Comparison of ENCODE assay signal across 28 cellular contexts in the genomic region with DNA sequence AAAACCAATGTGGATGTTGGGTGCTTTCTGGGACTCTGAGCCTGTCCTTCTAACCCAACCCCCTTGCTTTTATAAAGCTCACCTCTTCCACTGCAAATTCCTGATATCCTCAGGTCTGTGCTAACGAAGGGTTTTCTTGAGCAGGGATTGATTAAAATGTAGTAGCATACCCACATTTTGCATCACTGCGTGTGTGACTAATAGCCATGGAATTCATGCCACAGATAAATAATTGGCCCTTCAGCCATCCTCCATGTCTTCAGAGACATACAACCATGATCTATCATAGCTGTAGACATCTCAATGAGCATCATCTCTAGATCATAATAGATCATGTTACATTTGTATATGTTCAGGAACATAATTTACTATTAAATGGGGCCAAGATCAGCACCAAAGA.
DNase-seq lines count a peak whose midpoint lies in the region; ATAC-seq, FAIRE-seq and TF ChIP-seq lines count a peak whose summit lies in the region.
"Had no signal": no experiment of that assay in that cellular context is flagged by ENCODE, and none has a peak within 500 bp of the region (broad histone marks: within the 10 kb centered on the region; RNA-seq: fewer than 3 reads in every experiment).

No MANE protein-coding gene starts in this region.

- no peak for ATAC-seq in GM21381 (IDR thresholded peaks at IDR 0.05; ENCODE audit: unreplicated experiment)
- no peak for ATAC-seq in heart left ventricle
- ATAC-seq: activated CD8-positive, alpha-beta memory T cell treated with anti-CD3 and anti-CD28 coated beads, Interleukin-2, amount 10 ng/mL, durations not matched to agents 7 days and 5 days; CD8-positive, alpha-beta T cell; foreskin keratinocyte; HCT116; naive thymus-derived CD4-positive, alpha-beta T cell had no signal

- H3K4me3 Mint-ChIP-seq in activated naive CD4-positive, alpha-beta T cell treated with anti-CD3 and anti-CD28 coated beads for 36 hours, result no peak overlapping the region
- H3K4me3 Mint-ChIP-seq: activated CD8-positive, alpha-beta memory T cell treated with anti-CD3 and anti-CD28 coated beads, Interleukin-2, amount 10 ng/mL, durations not matched to agents 7 days and 5 days; CD8-positive, alpha-beta T cell; naive thymus-derived CD4-positive, alpha-beta T cell had no signal

- TF ChIP-seq POLR2A in heart left ventricle (IDR thresholded peaks at IDR 0.05), result no peak

- H3K4me3 ChIP-seq in brain microvascular endothelial cell (ENCODE audit: low read depth, low read length), result no peak overlapping the region
- H3K4me3 ChIP-seq in heart left ventricle, result no peak overlapping the region
- H3K4me3 ChIP-seq: PC-9, prostate gland had no signal

- no peaks in the 10 kb centered on the region for H3K27me3 Mint-ChIP-seq in activated naive CD4-positive, alpha-beta T cell treated with anti-CD3 and anti-CD28 coated beads for 36 hours (ENCODE audit: low read depth)
- H3K27me3 Mint-ChIP-seq: activated CD8-positive, alpha-beta memory T cell treated with anti-CD3 and anti-CD28 coated beads, Interleukin-2, amount 10 ng/mL, durations not matched to agents 7 days and 5 days had no signal

- H3K9me3 Mint-ChIP-seq in activated naive CD4-positive, alpha-beta T cell treated with anti-CD3 and anti-CD28 coated beads for 36 hours, result no peaks in the 10 kb centered on the region
- H3K9me3 Mint-ChIP-seq: CD8-positive, alpha-beta T cell had no signal

- peak; percentile 82 for FAIRE-seq in HTR-8/SVneo (lab: Jason Lieb, UNC)
- FAIRE-seq: A204.1, colon, GM19239 had no signal

- CTCF ChIA-PET in activated naive CD4-positive, alpha-beta T cell treated with anti-CD3 and anti-CD28 coated beads for 36 hours (lab: Charles Lee), result no interaction called here
- CTCF ChIA-PET in GM10248 (lab: Yijun Ruan, JAX), result interaction anchor here (1.2 kb wide), 1 partner anchor 10 kb away, joined by 4 read pairs; no protein-coding TSS in a partner anchor

- peak; percentile 34 for DNase-seq in A172 (ENCODE audit: low spot score)
- DNase-seq in HTR-8/SVneo (ENCODE audit: insufficient read length, low spot score), result peak; percentile 53
- DNase-seq in brain microvascular endothelial cell, result peak; percentile 14
- DNase-seq in kidney tubule cell (ENCODE audit: low spot score), result peak; percentile 32
- DNase-seq in activated naive CD4-positive, alpha-beta T cell treated with anti-CD3 and anti-CD28 coated beads for 36 hours, result no peak
- DNase-seq in GM10248 (ENCODE audit: extremely low spot score), result no peak
- DNase-seq in heart left ventricle, result no peak
- DNase-seq: activated CD4-positive, CD25-positive, alpha-beta regulatory T cell; activated CD8-positive, alpha-beta memory T cell treated with anti-CD3 and anti-CD28 coated beads, Interleukin-2, amount 10 ng/mL, durations not matched to agents 7 days and 5 days; activated T-cell treated with anti-CD3 and anti-CD28 coated beads, Interleukin-2, amount 50 U/mL, for 48 hours; CD8-positive, alpha-beta T cell; DMS153; effector CD4-positive, alpha-beta T cell; foreskin keratinocyte; GDM1; naive thymus-derived CD4-positive, alpha-beta T cell; NCI-H1694 treated with DMSO at 0.1 percent for 48 hours; NCI-H524; PC-9; SHP77; stimulated activated naive CD4-positive, alpha-beta T cell treated with Interleukin-2 at 50 U/mL for 16 hours had no signal

- no peaks in the 10 kb centered on the region for H3K36me3 Mint-ChIP-seq in activated naive CD4-positive, alpha-beta T cell treated with anti-CD3 and anti-CD28 coated beads for 36 hours (ENCODE audit: low read depth)
- H3K36me3 Mint-ChIP-seq: activated CD8-positive, alpha-beta memory T cell treated with anti-CD3 and anti-CD28 coated beads, Interleukin-2, amount 10 ng/mL, durations not matched to agents 7 days and 5 days; CD8-positive, alpha-beta T cell; naive thymus-derived CD4-positive, alpha-beta T cell had no signal

- 74 to 83% (median 78%) methylated on average over 2 of the region's 2 CpGs for WGBS in heart left ventricle, 4 donors

- no peak for TF ChIP-seq CTCF in brain microvascular endothelial cell (IDR thresholded peaks at IDR 0.05; ENCODE audit: low read depth, low read length, missing control alignments)
- TF ChIP-seq CTCF in GM10248 (IDR thresholded peaks at IDR 0.05; ENCODE audit: control extremely low read depth, extremely low read depth, low read depth, missing control alignments), result no peak
- TF ChIP-seq CTCF in heart left ventricle (IDR thresholded peaks at IDR 0.05), result no peak

- POLR2A ChIA-PET in GM10248 (lab: Yijun Ruan, JAX), result no interaction called here

- H3K27ac ChIP-seq in brain microvascular endothelial cell, result no peak overlapping the region
- H3K27ac ChIP-seq in heart left ventricle, result peak overlapping the region in 1 of 12 donors; percentile 61
- H3K27ac ChIP-seq: foreskin keratinocyte, KMS-11, PC-9, prostate gland had no signal

- no peak overlapping the region for H3K27ac Mint-ChIP-seq in activated naive CD4-positive, alpha-beta T cell treated with anti-CD3 and anti-CD28 coated beads for 36 hours
- H3K27ac Mint-ChIP-seq: activated CD8-positive, alpha-beta memory T cell treated with anti-CD3 and anti-CD28 coated beads, Interleukin-2, amount 10 ng/mL, durations not matched to agents 7 days and 5 days; CD8-positive, alpha-beta T cell; naive thymus-derived CD4-positive, alpha-beta T cell had no signal

- H3K4me1 Mint-ChIP-seq in activated naive CD4-positive, alpha-beta T cell treated with anti-CD3 and anti-CD28 coated beads for 36 hours (ENCODE audit: low read depth), result no peaks in the 10 kb centered on the region
- H3K4me1 Mint-ChIP-seq: activated CD8-positive, alpha-beta memory T cell treated with anti-CD3 and anti-CD28 coated beads, Interleukin-2, amount 10 ng/mL, durations not matched to agents 7 days and 5 days; naive thymus-derived CD4-positive, alpha-beta T cell had no signal

- no peaks in the 10 kb centered on the region for H3K9me3 ChIP-seq in heart left ventricle
- H3K9me3 ChIP-seq: prostate gland had no signal

- H3K4me1 ChIP-seq in heart left ventricle, result no peaks in the 10 kb centered on the region
- H3K4me1 ChIP-seq: foreskin keratinocyte, prostate gland had no signal

- intact Hi-C loops in activated naive CD4-positive, alpha-beta T cell treated with anti-CD3 and anti-CD28 coated beads for 36 hours (cut with micrococcal nuclease), result no loop called here
- intact Hi-C loops in heart left ventricle (cut with DNase I), result loop anchor here in 1 of 10 donors (10.0 kb wide), 1 partner anchor 128 kb away; no protein-coding TSS in a partner anchor

- no peaks in the 10 kb centered on the region for H3K27me3 ChIP-seq in brain microvascular endothelial cell (replicated peaks)
- no peaks in the 10 kb centered on the region for H3K27me3 ChIP-seq in heart left ventricle
- H3K27me3 ChIP-seq: foreskin keratinocyte had no signal

- in situ Hi-C loops in brain microvascular endothelial cell (cut with HindIII; ENCODE audit: low pct_ligation_motif_present, low sequenced_read_pairs), result no loop called here

- H3K36me3 ChIP-seq in brain microvascular endothelial cell (replicated peaks) (no peaks in the 10 kb centered on the region), heart left ventricle (no peaks in the 10 kb centered on the region)
- H3K36me3 ChIP-seq: prostate gland had no signal

Comparison
In these comparisons a context has a peak if more than half of its experiments do, and no peak if none do; other contexts are left out.
1. DNase-seq: peak in A172 (single experiment), HTR-8/SVneo (single experiment), brain microvascular endothelial cell (single experiment) and kidney tubule cell (single experiment); none in activated naive CD4-positive, alpha-beta T cell treated with anti-CD3 and anti-CD28 coated beads for 36 hours (single experiment), GM10248 (single experiment) and heart left ventricle (0 of 5).